Comparison of ENCODE assay signal across 8 cellular contexts in genomic region chr6:75283907-75284284, GRCh38. TPM values are rescaled to one million over a fixed set of nuclear protein-coding genes. Genes with fewer than 3 reads are reported as not detected.
A peak's percentile ranks its signal among the peaks of the same experiment; 100 is the strongest.
DNase-seq lines count a peak whose midpoint lies in the region; ATAC-seq, FAIRE-seq and TF ChIP-seq lines count a peak whose summit lies in the region.

No MANE protein-coding gene starts in this region.

- no peak for TF ChIP-seq POLR2A in GM12891 (IDR thresholded peaks at IDR 0.05; ENCODE audit: low read depth, low read length)
- no peak for TF ChIP-seq POLR2A in esophagus squamous epithelium (IDR thresholded peaks at IDR 0.05)

- WGBS in esophagus squamous epithelium, 2 donors = 0 to 1% methylated on average over 7 to 8 of the region's 10 CpGs

- peaks cover 0 to 80% (median 30%) of the 10 kb centered on the region in 3 donors for H3K4me1 ChIP-seq in esophagus squamous epithelium

- no peaks in the 10 kb centered on the region for H3K9me3 ChIP-seq in esophagus squamous epithelium

- no peaks in the 10 kb centered on the region for H3K36me3 ChIP-seq in esophagus squamous epithelium

- peak overlapping the region; percentile 92 to 96 (median 94) for H3K27ac ChIP-seq in esophagus squamous epithelium

- no peak for TF ChIP-seq CTCF in esophagus squamous epithelium (IDR thresholded peaks at IDR 0.05)

- no peak for DNase-seq in GM12891 (ENCODE audit: insufficient read length, low spot score)
- DNase-seq in OCI-M1 (lab: John Stamatoyannopoulos, UW) = peak; percentile 62
- no peak for DNase-seq in esophagus squamous epithelium (lab: John Stamatoyannopoulos, UW)
- no peak for DNase-seq in skeletal muscle cell (ENCODE audit: low read depth)
- no peak for DNase-seq in NCI-H2029 treated with DMSO at 0.1 percent for 48 hours (lab: John Stamatoyannopoulos, UW)

- H3K4me3 ChIP-seq in esophagus squamous epithelium (peak overlapping the region; percentile 84 to 97 (median 92)), skeletal muscle cell (ENCODE audit: low read depth, low read length) (peak overlapping the region; percentile 69)

- ATAC-seq in HG02588 (IDR thresholded peaks at IDR 0.05; ENCODE audit: unreplicated experiment) (no peak), GM21447 (IDR thresholded peaks at IDR 0.05; ENCODE audit: unreplicated experiment) (no peak), GM19351 (IDR thresholded peaks at IDR 0.05; ENCODE audit: unreplicated experiment) (no peak)

- H3K27me3 ChIP-seq in esophagus squamous epithelium = no peaks in the 10 kb centered on the region

- intact Hi-C loops in esophagus squamous epithelium (cut with DNase I) = no loop called here

- FAIRE-seq in GM12891 (lab: Jason Lieb, UNC) = no peak

TF ChIP-seq in GM12891, 5 proteins besides CTCF, POLR2A, EP300 and RAD21:
- TF ChIP-seq SPI1 (IDR thresholded peaks at IDR 0.05; ENCODE audit: low read depth, low read length) = peak; percentile 48
- TF ChIP-seq PAX5 (IDR thresholded peaks at IDR 0.05; ENCODE audit: insufficient read depth, low read length, severe bottlenecking) = no peak

RNA-seq across cellular contexts. Expression of gene TMEM30A, which starts 0.7 kb away (rescaled TPM):
- polyA plus RNA-seq in GM12891 (2012; ENCODE audit: low read depth, missing spikeins) = 35.4 TPM
- total RNA-seq in esophagus squamous epithelium = 10 to 100 TPM; 51.3 to 97.0 (median 72.3) TPM

RNA-seq across cellular contexts. Expression of gene COX7A2, which starts 40.3 kb away (rescaled TPM):
- 391 TPM for polyA plus RNA-seq in GM12891 (2012; ENCODE audit: low read depth, missing spikeins)
- total RNA-seq in esophagus squamous epithelium = 100 to 1,000 TPM; 192 to 530 (median 330) TPM
